Comparison of ENCODE assay signal across 13 cellular contexts in genomic region chr6:136640132-136640915, GRCh38.
DNase-seq lines count a peak whose midpoint lies in the region; ATAC-seq and TF ChIP-seq lines count a peak whose summit lies in the region.
"Had no signal": no experiment of that assay in that cellular context is flagged by ENCODE, and none has a peak within 500 bp of the region (broad histone marks: within the 10 kb centered on the region; RNA-seq: fewer than 3 reads in every experiment).

No MANE protein-coding gene starts in this region.

- H3K36me3 ChIP-seq in brain microvascular endothelial cell (replicated peaks) (no peaks in the 10 kb centered on the region), kidney epithelial cell (ENCODE audit: control insufficient read depth, insufficient read depth, low read length) (no peaks in the 10 kb centered on the region)

- no peaks in the 10 kb centered on the region for H3K27me3 ChIP-seq in brain microvascular endothelial cell (replicated peaks)
- no peaks in the 10 kb centered on the region for H3K27me3 ChIP-seq in kidney epithelial cell (ENCODE audit: control insufficient read depth, insufficient read depth, low read length)

- TF ChIP-seq CTCF in AG04449 (IDR thresholded peaks at IDR 0.05; ENCODE audit: insufficient read depth, low read length, missing control alignments): no peak
- TF ChIP-seq CTCF in brain microvascular endothelial cell (IDR thresholded peaks at IDR 0.05; ENCODE audit: low read depth, low read length, missing control alignments): no peak
- TF ChIP-seq CTCF in kidney epithelial cell (IDR thresholded peaks at IDR 0.05; ENCODE audit: insufficient read depth, low read length, poor library complexity, severe bottlenecking): no peak

- no peak overlapping the region for H3K27ac ChIP-seq in brain microvascular endothelial cell
- H3K27ac ChIP-seq: epithelial cell of prostate, thoracic aorta had no signal

- in situ Hi-C loops in brain microvascular endothelial cell (cut with HindIII; ENCODE audit: low pct_ligation_motif_present, low sequenced_read_pairs): no loop called here

- POLR2A ChIA-PET in AG04449 (lab: Yijun Ruan, JAX): interaction anchor here (0.9 kb wide), 1 partner anchor 30 kb away, joined by 5 read pairs; no protein-coding TSS in a partner anchor

- H3K4me3 ChIP-seq in AG04449 (ENCODE audit: low read depth, low read length) (no peak overlapping the region), brain microvascular endothelial cell (ENCODE audit: low read depth, low read length) (no peak overlapping the region), kidney epithelial cell (ENCODE audit: low read depth, low read length) (no peak overlapping the region)
- H3K4me3 ChIP-seq: thoracic aorta had no signal

- ATAC-seq in HG03342 (IDR thresholded peaks at IDR 0.05; ENCODE audit: unreplicated experiment): no peak

- DNase-seq in AG04449 (ENCODE audit: low read depth, low spot score) (peak; percentile 34), HCEC 1CT (peak; percentile 53), brain microvascular endothelial cell (peak; percentile 43), kidney epithelial cell (ENCODE audit: low read depth) (peak; percentile 4), GM19240 (ENCODE audit: insufficient read length, low spot score) (no peak), NCI-H1436 (lab: John Stamatoyannopoulos, UW) (no peak), NCI-H2227 treated with DMSO at 0.1 percent for 48 hours (lab: John Stamatoyannopoulos, UW) (no peak)
- DNase-seq: activated B cell treated with CpG ODN at 0.5 μM for 24 hours, AML-193, NCI-H1048 had no signal

- CTCF ChIA-PET in AG04449 (lab: Yijun Ruan, JAX): interaction anchor here (1.1 to 12.4 kb wide), 4 partner anchors 9 to 149 kb away, joined by 3 to 351 read pairs (median 6); partner anchors contain the start of gene MAP3K5

Comparison
In these comparisons a context has a peak if more than half of its experiments do, and no peak if none do; other contexts are left out.
1. DNase-seq: peak in AG04449 (single experiment), HCEC 1CT (single experiment), brain microvascular endothelial cell (single experiment) and kidney epithelial cell (single experiment); none in GM19240 (single experiment), NCI-H1436 (single experiment) and NCI-H2227 treated with DMSO at 0.1 percent for 48 hours (single experiment).